15 cellular contexts compared by ENCODE assay signal in the genomic region with DNA sequence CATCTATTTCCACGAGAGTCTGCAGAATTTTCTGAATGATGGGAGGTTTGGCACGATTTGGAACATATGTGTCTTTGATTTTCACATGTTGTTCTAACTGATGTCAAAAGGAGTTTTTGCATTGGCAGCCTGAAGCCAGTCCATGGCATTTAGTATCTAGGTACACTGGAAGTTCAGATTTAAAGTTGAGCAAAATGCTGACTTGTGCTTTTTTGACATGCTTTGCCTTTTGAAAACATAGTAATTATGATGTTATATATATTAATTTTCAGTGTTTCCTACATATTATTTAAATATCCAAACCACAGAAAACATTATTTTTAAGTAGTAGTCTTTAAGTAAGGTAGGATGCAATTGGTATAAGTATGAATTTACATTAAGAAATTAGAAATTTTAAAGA.
DNase-seq lines count a peak whose midpoint lies in the region; ATAC-seq, FAIRE-seq and TF ChIP-seq lines count a peak whose summit lies in the region.
"Had no signal": no experiment of that assay in that cellular context is flagged by ENCODE, and none has a peak within 500 bp of the region (broad histone marks: within the 10 kb centered on the region; RNA-seq: fewer than 3 reads in every experiment).

No MANE protein-coding gene starts in this region.

- no peak overlapping the region for H2BK15ac ChIP-seq in H1 (ENCODE audit: low read length)

- no peak overlapping the region for H2AFZ ChIP-seq in H1 (ENCODE audit: low read length)

- H3K36me3 ChIP-seq in H1 (ENCODE audit: control insufficient read depth in 2 of 4, insufficient read depth in 4 of 4, low read length in 3 of 4) (no peaks in the 10 kb centered on the region; a peak in 1 of 8 replicates), gastrocnemius medialis (no peaks in the 10 kb centered on the region)

- no peak overlapping the region for H2BK20ac ChIP-seq in H1 (ENCODE audit: low read length)

- H3K27ac ChIP-seq in A549 (no peak overlapping the region), H1 (ENCODE audit: low read depth, low read length) (no peak overlapping the region), gastrocnemius medialis (no peak overlapping the region)
- H3K27ac ChIP-seq: KMS-11 had no signal

- peaks cover 9% of the 10 kb centered on the region; the same call in 2 of the 3 replicates for H3K4me1 ChIP-seq in A549
- peaks cover 0 to under 1% (median 0%) of the 10 kb centered on the region in 4 experiments; a peak in 1 of 7 replicates for H3K4me1 ChIP-seq in H1 (replicated peaks in 1 of 4; ENCODE audit: control insufficient read depth in 3 of 4, insufficient read depth in 4 of 4, low read length in 3 of 4)
- H3K4me1 ChIP-seq in gastrocnemius medialis, result no peaks in the 10 kb centered on the region

- no peak overlapping the region for H3K56ac ChIP-seq in H1 (replicated peaks; ENCODE audit: insufficient read length, low read depth, low read length)

- intact Hi-C loops in gastrocnemius medialis (cut with DNase I; ENCODE audit: low total_unique reads), result no loop called here

- TF ChIP-seq EP300 in A549 (IDR thresholded peaks at IDR 0.05), result no peak
- no peak for TF ChIP-seq EP300 in H1 (IDR thresholded peaks at IDR 0.05; ENCODE audit: borderline replicate concordance in 1 of 2, low read depth in 2 of 2, low read length in 2 of 2)

- 67% methylated on average over 2 of the region's 2 CpGs for WGBS in A549 (ENCODE audit: missing lambda C conversion rate)
- WGBS in H1 (ENCODE audit: extremely low coverage in 1 of 2, insufficient coverage in 1 of 2, insufficient read length in 1 of 2, insufficient replicate concordance in 2 of 2, low coverage in 1 of 2, low lambda C conversion rate in 2 of 2, missing lambda C conversion rate in 1 of 2), 2 experiments, result 81% methylated on average over 2 of the region's 2 CpGs; no CpG with 5 or more reads in 1 of the 2 experiments

- H3K9me3 ChIP-seq in A549, result no peaks in the 10 kb centered on the region
- H3K9me3 ChIP-seq in H1 (ENCODE audit: insufficient read depth in 2 of 2, low read depth in 1 of 2, low read length in 1 of 2), result no peaks in the 10 kb centered on the region
- H3K9me3 ChIP-seq in gastrocnemius medialis, result no peaks in the 10 kb centered on the region

- no peak for TF ChIP-seq POLR2A in A549 (IDR thresholded peaks at IDR 0.05; ENCODE audit: low read length)
- no peak for TF ChIP-seq POLR2A in H54 (IDR thresholded peaks at IDR 0.05; ENCODE audit: low read depth, low read length)
- no peak for TF ChIP-seq POLR2A in H1 (IDR thresholded peaks at IDR 0.05; ENCODE audit: control extremely low read depth in 1 of 2, low read depth in 2 of 2, low read length in 2 of 2)
- no peak for TF ChIP-seq POLR2A in gastrocnemius medialis (IDR thresholded peaks at IDR 0.05)

- H3K14ac ChIP-seq in H1 (ENCODE audit: insufficient read length), result no peak overlapping the region

- in situ Hi-C loops in gastrocnemius medialis (cut with MboI; ENCODE audit: low sequenced_read_pairs in 4 of 4), result no loop called here

- H4K5ac ChIP-seq in H1 (ENCODE audit: insufficient read length, low read depth, low read length), result no peak overlapping the region

- H3K79me1 ChIP-seq in H1 (ENCODE audit: low read depth, low read length), result no peaks in the 10 kb centered on the region

- no peak overlapping the region for H3K4ac ChIP-seq in H1 (replicated peaks; ENCODE audit: insufficient read length, low read depth, low read length)

- TF ChIP-seq CTCF in A549 (IDR thresholded peaks at IDR 0.05) (no peak), H1 (IDR thresholded peaks at IDR 0.05; ENCODE audit: control extremely low read depth in 1 of 3, insufficient read depth in 1 of 3, low read depth in 1 of 3, low read length in 3 of 3) (no peak), gastrocnemius medialis (IDR thresholded peaks at IDR 0.05 in 4 of 5, conservative IDR thresholded peaks at IDR 0.05 in 1 of 5) (no peak)

- no peak overlapping the region for H3K9ac ChIP-seq in H1 (replicated peaks in 1 of 4; ENCODE audit: extremely low read depth in 1 of 4, low read depth in 3 of 4, low read length in 3 of 4)
- H3K9ac ChIP-seq: KMS-11 had no signal

- H2BK120ac ChIP-seq in H1 (replicated peaks; ENCODE audit: low read depth, low read length), result no peak overlapping the region

- H2BK5ac ChIP-seq in H1 (ENCODE audit: low read depth, low read length), result no peak overlapping the region

- FAIRE-seq in A549 (lab: Jason Lieb, UNC), result no peak
- peak; percentile 74 for FAIRE-seq in H54 (lab: Jason Lieb, UNC)
- FAIRE-seq in H1 (lab: Jason Lieb, UNC), result no peak
- FAIRE-seq: GM12892 had no signal

- H3K18ac ChIP-seq in H1 (ENCODE audit: extremely low read depth, low read length), result no peak overlapping the region

- DNase-seq in A549 (ENCODE audit: low read depth in 1 of 2, low spot score in 1 of 2) (no peak), H54 (ENCODE audit: insufficient read length, low spot score) (no peak), NCI-H524 treated with DMSO at 0.1 percent for 48 hours (lab: John Stamatoyannopoulos, UW) (peak; percentile 37), H1 (ENCODE audit: low read depth in 1 of 2, low spot score in 2 of 2) (no peak), foreskin melanocyte (no peak), gastrocnemius medialis (no peak)
- DNase-seq: CD8-positive, alpha-beta T cell; COR-L47; DMS79; EL; GDM1 had no signal

- no peak overlapping the region for H2BK12ac ChIP-seq in H1 (ENCODE audit: low read depth, low read length)

- H3K27me3 ChIP-seq in H1 (replicated peaks in 1 of 4; ENCODE audit: control insufficient read depth in 3 of 4, extremely low read depth in 1 of 4, insufficient read depth in 3 of 4, low read length in 3 of 4) (no peaks in the 10 kb centered on the region), gastrocnemius medialis (no peaks in the 10 kb centered on the region)

- H3K23ac ChIP-seq in H1 (ENCODE audit: insufficient read length), result no peak overlapping the region

- CTCF ChIA-PET in A549 (lab: Yijun Ruan, JAX) (no interaction called here), H1 (lab: Charles Lee; ENCODE audit: partially characterized antibody) (no interaction called here)

- H4K8ac ChIP-seq in H1 (ENCODE audit: extremely low read depth, insufficient read depth, low read length), result no peak overlapping the region

- no peak for TF ChIP-seq RAD21 in A549 (conservative IDR thresholded peaks at IDR 0.05 in 1 of 2, IDR thresholded peaks at IDR 0.05 in 1 of 2)
- TF ChIP-seq RAD21 in H1 (IDR thresholded peaks at IDR 0.05 in 1 of 2, conservative IDR thresholded peaks at IDR 0.05 in 1 of 2; ENCODE audit: low read depth in 2 of 2, low read length in 2 of 2), result no peak

- H3K79me2 ChIP-seq in H1 (ENCODE audit: control insufficient read depth in 1 of 2, insufficient read depth in 2 of 2, low read length in 2 of 2), result peaks cover 0 to 86% of the 10 kb centered on the region in 2 experiments; a peak in 3 of 4 replicates

- H3K4me2 ChIP-seq in A549 (no peak overlapping the region), H1 (ENCODE audit: insufficient read depth in 1 of 2, low read depth in 2 of 2, low read length in 2 of 2) (no peak overlapping the region)
- H3K4me2 ChIP-seq: KMS-11 had no signal

- no peaks in the 10 kb centered on the region for H3K23me2 ChIP-seq in H1 (ENCODE audit: low read depth, low read length)

- ATAC-seq in A549, result no peak
- ATAC-seq in HG03354 (IDR thresholded peaks at IDR 0.05; ENCODE audit: poor library complexity, severe bottlenecking, unreplicated experiment), result no peak
- no peak for ATAC-seq in gastrocnemius medialis
- ATAC-seq: CD8-positive, alpha-beta T cell; HCT116 had no signal

- POLR2A ChIA-PET in A549 (lab: Yijun Ruan, JAX) (no interaction called here), H1 (lab: Charles Lee; ENCODE audit: partially characterized antibody) (no interaction called here)

- no peak overlapping the region for H2AK5ac ChIP-seq in H1 (ENCODE audit: low read depth, low read length)

- H3K4me3 ChIP-seq in A549, result no peak overlapping the region
- no peak overlapping the region for H3K4me3 ChIP-seq in H1 (ENCODE audit: extremely low read depth in 1 of 4, insufficient read depth in 2 of 4, low read depth in 3 of 4, low read length in 4 of 4)
- H3K4me3 ChIP-seq in gastrocnemius medialis, result no peak overlapping the region

- H4K91ac ChIP-seq in H1 (replicated peaks; ENCODE audit: insufficient read length, low read length), result no peak overlapping the region

- peaks cover 3 to 4% of the 10 kb centered on the region in 2 experiments for H4K20me1 ChIP-seq in H1 (replicated peaks in 1 of 2; ENCODE audit: control insufficient read depth in 1 of 2, insufficient read depth in 2 of 2, low read length in 2 of 2)

TF ChIP-seq in A549, 52 proteins besides CTCF, POLR2A, EP300 and RAD21:
- TF ChIP-seq MAFK (IDR thresholded peaks at IDR 0.05; ENCODE audit: partially characterized antibody) (peak; percentile 87), RNF2 (IDR thresholded peaks at IDR 0.05; ENCODE audit: borderline replicate concordance, low read depth) (no peak)

TF ChIP-seq in H1, 55 proteins besides CTCF, POLR2A, EP300 and RAD21:
- TF ChIP-seq SIX5 (IDR thresholded peaks at IDR 0.05; ENCODE audit: low read depth, low read length) (no peak), MAFK (IDR thresholded peaks at IDR 0.05; ENCODE audit: low read depth, low read length) (peak; percentile 36; the same call in 1 of the 2 replicates)

Comparison
In these comparisons a context has a peak if more than half of its experiments do, and no peak if none do; other contexts are left out.
1. Of the 18 proteins assayed by ChIP-seq in both H1 and A549: peak only in H1: none; only in A549: none; in both: MAFK; in neither: 17.